ENCODE assay signal across 1 cellular context in genomic region chr19:45092747-45093678, GRCh38.
A peak's percentile ranks its signal among the peaks of the same experiment; 100 is the strongest.
TF ChIP-seq lines count a peak whose summit lies in the region.

TSS of gene PPP1R37 (plus strand) at chr19:45093179. CDS start at chr19:45093326, 147 bp downstream.

TF ChIP-seq in HepG2, 621 proteins besides CTCF, POLR2A, EP300 and RAD21 (continued from another document and continues in another):
- TF ChIP-seq FOXP4 (CRISPR knock-in tag; IDR thresholded peaks at IDR 0.05) (peak; percentile 22; the same call in 1 of the 2 replicates), ZNF230 (CRISPR knock-in tag; IDR thresholded peaks at IDR 0.05) (peak; percentile 75; the same call in 1 of the 2 replicates), SRY (CRISPR knock-in tag; IDR thresholded peaks at IDR 0.05) (0 out of 2 replicates have a peak, but pooled peaks have one; percentile 25), HDAC6 (IDR thresholded peaks at IDR 0.05; ENCODE audit: low read depth, low read length) (no peak), RFXANK (CRISPR knock-in tag; IDR thresholded peaks at IDR 0.05) (0 out of 2 replicates have a peak, but pooled peaks have one; percentile 42), ARNTL (CRISPR knock-in tag; IDR thresholded peaks at IDR 0.05) (no peak), IRF1 (CRISPR knock-in tag; IDR thresholded peaks at IDR 0.05; ENCODE audit: low read depth) (0 out of 2 replicates have a peak, but pooled peaks have one; percentile 67), FOXA3 (CRISPR knock-in tag; IDR thresholded peaks at IDR 0.05) (no peak; the same call in 1 of the 2 replicates), MAZ (IDR thresholded peaks at IDR 0.05; ENCODE audit: borderline replicate concordance, low read depth, low read length) (peak; percentile 92), MAZ (CRISPR knock-in tag; IDR thresholded peaks at IDR 0.05; ENCODE audit: low read depth) (peak; percentile 63), ZNF362 (CRISPR knock-in tag; IDR thresholded peaks at IDR 0.05; ENCODE audit: borderline replicate concordance) (no peak), ZNF20 (CRISPR knock-in tag; IDR thresholded peaks at IDR 0.05) (no peak), ZSCAN12 (CRISPR knock-in tag; IDR thresholded peaks at IDR 0.05) (no peak), MBD4 (IDR thresholded peaks at IDR 0.05; ENCODE audit: borderline replicate concordance, low read length) (no peak), ZNF441 (CRISPR knock-in tag; IDR thresholded peaks at IDR 0.05; ENCODE audit: borderline replicate concordance) (no peak), ZMYM2 (CRISPR knock-in tag; IDR thresholded peaks at IDR 0.05) (no peak), ARID4A (CRISPR knock-in tag; IDR thresholded peaks at IDR 0.05; ENCODE audit: borderline replicate concordance) (peak; percentile 93), SP1 (IDR thresholded peaks at IDR 0.05) (no peak), SP1 (CRISPR knock-in tag; IDR thresholded peaks at IDR 0.05) (peak; percentile 99), ZNF607 (CRISPR knock-in tag; IDR thresholded peaks at IDR 0.05; ENCODE audit: borderline replicate concordance) (peak; percentile 68; the same call in 1 of the 2 replicates), BATF2 (CRISPR knock-in tag; IDR thresholded peaks at IDR 0.05) (0 out of 2 replicates have a peak, but pooled peaks have one; percentile 77), ZNF333 (CRISPR knock-in tag; IDR thresholded peaks at IDR 0.05; ENCODE audit: borderline replicate concordance) (0 out of 2 replicates have a peak, but pooled peaks have one; percentile 26), ZNF546 (CRISPR knock-in tag; conservative IDR thresholded peaks at IDR 0.05) (no peak; the same call in 1 of the 2 replicates), ZBTB4 (CRISPR knock-in tag; IDR thresholded peaks at IDR 0.05; ENCODE audit: borderline replicate concordance) (peak; percentile 59; the same call in 1 of the 2 replicates), ZNF180 (CRISPR knock-in tag; IDR thresholded peaks at IDR 0.05; ENCODE audit: borderline replicate concordance, low read depth) (no peak), ZNF460 (CRISPR knock-in tag; IDR thresholded peaks at IDR 0.05; ENCODE audit: borderline replicate concordance) (no peak), DZIP1 (CRISPR knock-in tag; IDR thresholded peaks at IDR 0.05) (0 out of 2 replicates have a peak, but pooled peaks have one; percentile 52), AGO1 (IDR thresholded peaks at IDR 0.05; ENCODE audit: low read depth, low read length, poor library complexity, severe bottlenecking) (peak; percentile 90), FOSL2 (CRISPR knock-in tag; IDR thresholded peaks at IDR 0.05) (peak; percentile 48; the same call in 1 of the 2 replicates), MEIS1 (CRISPR knock-in tag; IDR thresholded peaks at IDR 0.05; ENCODE audit: borderline replicate concordance) (peak; percentile 85; the same call in 1 of the 2 replicates), ZNF326 (CRISPR knock-in tag; IDR thresholded peaks at IDR 0.05; ENCODE audit: borderline replicate concordance) (no peak), HDAC1 (CRISPR knock-in tag; IDR thresholded peaks at IDR 0.05) (peak; percentile 91), FIP1L1 (IDR thresholded peaks at IDR 0.05; ENCODE audit: borderline replicate concordance, insufficient read depth, low read depth, low read length) (0 out of 2 replicates have a peak, but pooled peaks have one; percentile 21), ZNF746 (CRISPR knock-in tag; IDR thresholded peaks at IDR 0.05) (peak; percentile 75; the same call in 1 of the 2 replicates), ZNF558 (CRISPR knock-in tag; IDR thresholded peaks at IDR 0.05; ENCODE audit: borderline replicate concordance) (peak; percentile 69; the same call in 1 of the 2 replicates), ZNF431 (CRISPR knock-in tag; IDR thresholded peaks at IDR 0.05; ENCODE audit: borderline replicate concordance, low read depth) (peak; percentile 31; the same call in 1 of the 2 replicates), ATRX (CRISPR knock-in tag; IDR thresholded peaks at IDR 0.05; ENCODE audit: borderline replicate concordance) (no peak), ZNF18 (CRISPR knock-in tag; IDR thresholded peaks at IDR 0.05; ENCODE audit: insufficient replicate concordance) (no peak), ZNF317 (CRISPR knock-in tag; IDR thresholded peaks at IDR 0.05) (0 out of 2 replicates have a peak, but pooled peaks have one; percentile 50), ZSCAN9 (CRISPR knock-in tag; IDR thresholded peaks at IDR 0.05; ENCODE audit: borderline replicate concordance) (no peak), ZNF674 (CRISPR knock-in tag; IDR thresholded peaks at IDR 0.05; ENCODE audit: low read depth) (no peak), GLMP (CRISPR knock-in tag; IDR thresholded peaks at IDR 0.05; ENCODE audit: borderline replicate concordance) (no peak), ZNF232 (CRISPR knock-in tag; IDR thresholded peaks at IDR 0.05; ENCODE audit: borderline replicate concordance) (no peak), RXRB (CRISPR knock-in tag; IDR thresholded peaks at IDR 0.05; ENCODE audit: borderline replicate concordance) (peak; percentile 54), ZSCAN22 (CRISPR knock-in tag; IDR thresholded peaks at IDR 0.05) (no peak), ZMAT3 (CRISPR knock-in tag; conservative IDR thresholded peaks at IDR 0.05) (no peak; the same call in 1 of the 2 replicates), CAMTA2 (CRISPR knock-in tag; IDR thresholded peaks at IDR 0.05; ENCODE audit: borderline replicate concordance) (0 out of 2 replicates have a peak, but pooled peaks have one; percentile 18)
